Comparison of ENCODE assay signal across 1 cellular context in the genomic region with DNA sequence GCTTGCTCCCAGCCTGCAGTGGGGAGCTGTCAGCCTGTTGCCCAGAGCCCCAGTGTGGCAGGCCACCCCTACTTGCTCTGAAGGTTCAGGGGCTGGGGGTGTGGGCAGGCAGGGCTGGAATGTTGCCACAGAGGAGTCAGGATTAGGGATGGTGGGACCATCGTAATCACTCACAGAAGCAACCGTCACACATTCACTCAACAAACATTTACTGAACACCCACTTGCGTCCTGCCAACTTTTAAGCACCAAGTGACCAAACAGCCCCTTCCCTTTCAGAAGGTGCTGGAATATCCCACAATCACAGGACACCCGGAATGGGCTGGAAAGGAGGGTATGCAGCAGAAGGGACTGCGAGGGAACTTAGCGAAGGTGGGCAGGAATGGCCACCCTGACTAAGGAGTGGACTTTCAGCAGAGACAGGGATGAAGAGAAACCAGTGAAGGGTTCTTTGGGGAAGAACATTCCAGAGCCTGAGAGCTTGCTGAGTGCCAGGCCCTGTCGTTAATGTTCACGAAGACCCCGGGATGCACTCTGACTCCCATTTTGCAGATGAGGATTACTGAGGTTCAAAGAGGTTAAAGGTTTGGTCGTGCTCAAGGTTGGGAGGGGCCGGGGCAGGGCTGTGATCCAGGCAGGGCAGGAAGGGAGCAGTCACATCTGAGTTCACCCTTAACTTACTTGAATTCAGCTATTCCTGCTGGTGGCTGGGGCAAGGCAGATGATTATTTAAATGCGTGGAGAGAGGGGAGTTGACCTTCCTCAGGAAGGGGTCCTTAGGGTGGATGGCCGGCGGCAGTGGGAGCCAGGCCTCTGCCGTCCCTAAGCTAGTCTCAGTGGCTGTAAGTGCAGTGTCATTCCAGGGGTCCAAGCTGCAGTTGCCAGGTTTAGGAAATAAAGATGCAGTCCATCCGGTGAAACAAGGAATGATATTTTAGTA.
TF ChIP-seq lines count a peak whose summit lies in the region.

No MANE protein-coding gene starts in this region.

TF ChIP-seq in K562, 482 proteins besides CTCF, POLR2A, EP300 and RAD21:
- TF ChIP-seq BCOR (IDR thresholded peaks at IDR 0.05) = peak; percentile 76
- peak; percentile 35 to 63; a peak in 2 of 4 replicates for TF ChIP-seq KDM1A (IDR thresholded peaks at IDR 0.05)
- TF ChIP-seq ESRRA (IDR thresholded peaks at IDR 0.05; ENCODE audit: borderline replicate concordance, low read depth) = peak; percentile 78
- peak; percentile 52; the same call in 1 of the 2 replicates for TF ChIP-seq ZBTB7A (IDR thresholded peaks at IDR 0.05; ENCODE audit: borderline replicate concordance, control insufficient read depth, low read depth, low read length)
- TF ChIP-seq, protein P1, sequence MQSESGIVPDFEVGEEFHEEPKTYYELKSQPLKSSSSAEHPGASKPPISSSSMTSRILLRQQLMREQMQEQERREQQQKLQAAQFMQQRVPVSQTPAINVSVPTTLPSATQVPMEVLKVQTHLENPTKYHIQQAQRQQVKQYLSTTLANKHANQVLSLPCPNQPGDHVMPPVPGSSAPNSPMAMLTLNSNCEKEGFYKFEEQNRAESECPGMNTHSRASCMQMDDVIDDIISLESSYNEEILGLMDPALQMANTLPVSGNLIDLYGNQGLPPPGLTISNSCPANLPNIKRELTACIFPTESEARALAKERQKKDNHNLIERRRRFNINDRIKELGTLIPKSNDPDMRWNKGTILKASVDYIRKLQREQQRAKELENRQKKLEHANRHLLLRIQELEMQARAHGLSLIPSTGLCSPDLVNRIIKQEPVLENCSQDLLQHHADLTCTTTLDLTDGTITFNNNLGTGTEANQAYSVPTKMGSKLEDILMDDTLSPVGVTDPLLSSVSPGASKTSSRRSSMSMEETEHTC (IDR thresholded peaks at IDR 0.05) = no peak
- peak; percentile 69 for TF ChIP-seq ZNF3 (CRISPR knock-in tag; IDR thresholded peaks at IDR 0.05)
- peak; percentile 49; the same call in 1 of the 2 replicates for TF ChIP-seq NFE2 (IDR thresholded peaks at IDR 0.05; ENCODE audit: low read depth)
- no peak for TF ChIP-seq TCFL5 (CRISPR knock-in tag; conservative IDR thresholded peaks at IDR 0.05)
